In the genomic region with DNA sequence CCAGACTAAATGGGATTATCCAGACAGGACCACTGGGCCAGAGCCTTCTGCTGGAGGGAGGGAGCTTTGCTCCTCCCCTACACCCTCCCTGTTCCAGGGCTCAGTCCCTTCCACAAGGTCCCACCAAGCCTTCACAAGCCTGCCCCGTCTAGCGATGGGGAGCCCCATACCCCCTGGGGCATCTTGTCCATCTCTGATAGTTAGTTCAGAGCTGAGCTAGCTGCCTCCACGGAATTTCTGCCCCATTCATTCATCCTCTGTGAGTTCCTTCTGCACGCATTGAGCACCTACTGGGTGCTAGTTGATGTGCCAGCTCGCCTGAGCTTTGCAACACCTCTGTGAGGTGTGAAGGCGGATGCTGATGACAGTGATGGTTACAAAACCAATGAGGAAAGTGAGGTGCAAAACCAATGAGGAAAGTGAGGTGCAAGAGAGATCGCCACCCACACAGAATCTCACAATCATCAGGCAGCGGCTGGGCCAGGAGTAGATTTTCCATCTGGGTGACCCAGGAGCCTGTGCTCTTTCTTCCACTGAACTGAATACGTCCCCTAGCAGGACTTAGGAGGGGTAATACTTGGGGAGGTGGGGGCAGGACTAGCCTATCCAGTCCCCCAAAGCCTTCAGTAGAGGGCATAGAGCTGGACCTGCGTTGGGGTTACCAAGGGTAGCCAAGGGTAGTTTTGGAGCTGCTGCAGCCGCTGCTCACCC, we compare ENCODE assay signal across 9 cellular contexts. TPM values are rescaled to one million over a fixed set of nuclear protein-coding genes. Genes with fewer than 3 reads are reported as not detected.
DNase-seq lines count a peak whose midpoint lies in the region; ATAC-seq and TF ChIP-seq lines count a peak whose summit lies in the region.
"Had no signal": no experiment of that assay in that cellular context is flagged by ENCODE, and none has a peak within 500 bp of the region (broad histone marks: within the 10 kb centered on the region; RNA-seq: fewer than 3 reads in every experiment).

No MANE protein-coding gene starts in this region.

- TF ChIP-seq POLR2A in esophagus squamous epithelium (IDR thresholded peaks at IDR 0.05) (no peak), prostate gland (IDR thresholded peaks at IDR 0.05) (no peak)

- peaks cover 18% of the 10 kb centered on the region for H3K36me3 Mint-ChIP-seq in Caco-2 (ENCODE audit: insufficient read depth, unreplicated experiment)
- H3K36me3 Mint-ChIP-seq in activated CD8-positive, alpha-beta T cell treated with anti-CD3 and anti-CD28 coated beads for 36 hours (ENCODE audit: low read depth): no peaks in the 10 kb centered on the region

- peak; percentile 53 for ATAC-seq in activated CD8-positive, alpha-beta T cell treated with anti-CD3 and anti-CD28 coated beads for 36 hours
- no peak for ATAC-seq in GM21825 (IDR thresholded peaks at IDR 0.05; ENCODE audit: unreplicated experiment)

- H3K36me3 ChIP-seq in Caco-2 (ENCODE audit: control insufficient read depth, insufficient read depth, low read length): no peaks in the 10 kb centered on the region
- no peaks in the 10 kb centered on the region for H3K36me3 ChIP-seq in esophagus squamous epithelium
- no peaks in the 10 kb centered on the region for H3K36me3 ChIP-seq in prostate gland

- DNase-seq in Caco-2: no peak
- DNase-seq in activated CD8-positive, alpha-beta T cell treated with anti-CD3 and anti-CD28 coated beads for 36 hours: peak; percentile 68
- no peak for DNase-seq in esophagus squamous epithelium (lab: John Stamatoyannopoulos, UW)
- DNase-seq in prostate gland (ENCODE audit: low spot score): no peak
- no peak for DNase-seq in medulla oblongata (ENCODE audit: extremely low spot score)
- DNase-seq in NCI-H345 treated with DMSO at 0.1 percent for 48 hours (lab: John Stamatoyannopoulos, UW; ENCODE audit: unreplicated experiment): no peak
- no peak for DNase-seq in HT-29 (ENCODE audit: low spot score)
- DNase-seq: NCI-H1048 had no signal

- peaks cover 3% of the 10 kb centered on the region for H3K27me3 Mint-ChIP-seq in Caco-2 (ENCODE audit: insufficient read depth, unreplicated experiment)
- H3K27me3 Mint-ChIP-seq in activated CD8-positive, alpha-beta T cell treated with anti-CD3 and anti-CD28 coated beads for 36 hours: no peaks in the 10 kb centered on the region

- no peaks in the 10 kb centered on the region for H3K27me3 ChIP-seq in Caco-2 (replicated peaks; ENCODE audit: control insufficient read depth, insufficient read depth, low read length)
- peaks cover 0 to 5% (median 0%) of the 10 kb centered on the region in 4 donors for H3K27me3 ChIP-seq in esophagus squamous epithelium
- H3K27me3 ChIP-seq in prostate gland (replicated peaks; ENCODE audit: insufficient read depth): no peaks in the 10 kb centered on the region

- BruUV-seq in Caco-2 (replicated peaks; lab: Mats Ljungman, UMichigan): no TSS peak

- H3K27ac Mint-ChIP-seq in Caco-2 (ENCODE audit: unreplicated experiment): peak overlapping the region; percentile 100
- peak overlapping the region; percentile 77 for H3K27ac Mint-ChIP-seq in activated CD8-positive, alpha-beta T cell treated with anti-CD3 and anti-CD28 coated beads for 36 hours

- no peaks in the 10 kb centered on the region for H3K9me3 ChIP-seq in Caco-2
- no peaks in the 10 kb centered on the region for H3K9me3 ChIP-seq in esophagus squamous epithelium
- no peaks in the 10 kb centered on the region for H3K9me3 ChIP-seq in prostate gland

- H3K4me3 ChIP-seq in Caco-2 (ENCODE audit: low read depth, low read length) (no peak overlapping the region), esophagus squamous epithelium (no peak overlapping the region), prostate gland (no peak overlapping the region)

- no peak for TF ChIP-seq CTCF in Caco-2 (IDR thresholded peaks at IDR 0.05; ENCODE audit: insufficient read depth in 1 of 2, low read depth in 1 of 2, low read length in 1 of 2, severe bottlenecking in 1 of 2, unreplicated experiment in 1 of 2)
- no peak for TF ChIP-seq CTCF in activated CD8-positive, alpha-beta T cell treated with anti-CD3 and anti-CD28 coated beads for 36 hours (IDR thresholded peaks at IDR 0.05)
- no peak for TF ChIP-seq CTCF in esophagus squamous epithelium (IDR thresholded peaks at IDR 0.05)
- no peak for TF ChIP-seq CTCF in prostate gland (IDR thresholded peaks at IDR 0.05)

- H3K27ac ChIP-seq in esophagus squamous epithelium: peak overlapping the region; percentile 50 to 81 (median 70)
- peak overlapping the region; percentile 47 to 70 for H3K27ac ChIP-seq in prostate gland

- no peaks in the 10 kb centered on the region for H3K9me3 Mint-ChIP-seq in Caco-2 (ENCODE audit: unreplicated experiment)
- H3K9me3 Mint-ChIP-seq in activated CD8-positive, alpha-beta T cell treated with anti-CD3 and anti-CD28 coated beads for 36 hours: no peaks in the 10 kb centered on the region

- WGBS in esophagus squamous epithelium, 2 donors: 51 to 56% methylated on average over 7 to 11 of the region's 11 CpGs
- WGBS in prostate gland: 73% methylated on average over 11 of the region's 11 CpGs

- CTCF ChIA-PET in Caco-2 (lab: Charles Lee): interaction anchor here (0.7 to 1.4 kb wide), 4 partner anchors 77 to 137 kb away, joined by 3 to 5 read pairs (median 4); no protein-coding TSS in a partner anchor
- CTCF ChIA-PET in activated CD8-positive, alpha-beta T cell treated with anti-CD3 and anti-CD28 coated beads for 36 hours (lab: Charles Lee): interaction anchor here (0.9 to 8.2 kb wide), 8 partner anchors 20 to 343 kb away, joined by 3 to 135 read pairs (median 4); no protein-coding TSS in a partner anchor

- peak overlapping the region; percentile 57 for H3K4me3 Mint-ChIP-seq in Caco-2 (ENCODE audit: unreplicated experiment)
- H3K4me3 Mint-ChIP-seq in activated CD8-positive, alpha-beta T cell treated with anti-CD3 and anti-CD28 coated beads for 36 hours: peak overlapping the region; percentile 32

- POLR2A ChIA-PET in Caco-2 (lab: Charles Lee): interaction anchor here (0.6 to 0.8 kb wide), 2 partner anchors 40 to 137 kb away, joined by 3 to 4 read pairs; no protein-coding TSS in a partner anchor
- POLR2A ChIA-PET in activated CD8-positive, alpha-beta T cell treated with anti-CD3 and anti-CD28 coated beads for 36 hours (lab: Charles Lee): interaction anchor here (1.2 to 2.9 kb wide), 7 partner anchors 20 to 145 kb away, joined by 3 to 21 read pairs (median 6); partner anchors contain the start of gene RPL3

- peaks cover 54% of the 10 kb centered on the region for H3K4me1 Mint-ChIP-seq in Caco-2 (ENCODE audit: low read depth, unreplicated experiment)
- H3K4me1 Mint-ChIP-seq in activated CD8-positive, alpha-beta T cell treated with anti-CD3 and anti-CD28 coated beads for 36 hours (ENCODE audit: low read depth): peaks cover 54% of the 10 kb centered on the region

- intact Hi-C loops in Caco-2 (cut with micrococcal nuclease; ENCODE audit: unreplicated experiment): loop anchor here (1.0 kb wide), 2 partner anchors 40 to 67 kb away; no protein-coding TSS in a partner anchor
- intact Hi-C loops in activated CD8-positive, alpha-beta T cell treated with anti-CD3 and anti-CD28 coated beads for 36 hours (cut with micrococcal nuclease): no loop called here
- intact Hi-C loops in esophagus squamous epithelium (cut with DNase I): no loop called here
- intact Hi-C loops in prostate gland (cut with DNase I): no loop called here

- H3K4me1 ChIP-seq in Caco-2 (peaks cover 57% of the 10 kb centered on the region), esophagus squamous epithelium (peaks cover 26 to 82% (median 48%) of the 10 kb centered on the region in 3 donors), prostate gland (replicated peaks) (peaks cover 26% of the 10 kb centered on the region)

RNA-seq across cellular contexts. Expression of gene CBX7, which starts 21.5 kb away (rescaled TPM):
- total RNA-seq in Caco-2 (2022) (4.4 and 5.2 TPM in 2 replicates), esophagus squamous epithelium (10 to 100 TPM in 3 of 4 donors, 1 to 10 TPM in 1; 4.7 to 56.1 (median 19.5) TPM), prostate gland (100 to 1,000 TPM in 1 of 2 donors, 10 to 100 TPM in 1; 82.7 to 115 TPM)
- total RNA-seq in activated CD8-positive, alpha-beta T cell treated with anti-CD3 and anti-CD28 coated beads for 36 hours: 10 to 100 TPM; 23.6 to 25.0 TPM
- 7.3 and 8.6 TPM in 2 replicates for total RNA-seq in HT-29 (2014; rRNA removed; shearing (Covaris generic))
